In genomic region chr6:114783083-114783482, GRCh38 we compare ENCODE assay signal across 22 cellular contexts.
DNase-seq lines count a peak whose midpoint lies in the region; ATAC-seq, FAIRE-seq and TF ChIP-seq lines count a peak whose summit lies in the region.
"Had no signal": no experiment of that assay in that cellular context is flagged by ENCODE, and none has a peak within 500 bp of the region (broad histone marks: within the 10 kb centered on the region; RNA-seq: fewer than 3 reads in every experiment).

No MANE protein-coding gene starts in this region.

- DNase-seq in RPMI7951 (ENCODE audit: low read depth) (peak; percentile 20), epithelial cell of esophagus (ENCODE audit: low read depth) (peak; percentile 49), urothelium cell line (ENCODE audit: low spot score) (peak; percentile 4), NCI-H187 treated with DMSO at 0.1 percent for 48 hours (lab: John Stamatoyannopoulos, UW) (no peak), NCI-H345 (lab: John Stamatoyannopoulos, UW) (no peak), left lobe of liver (ENCODE audit: low spot score) (no peak)
- DNase-seq: activated B cell treated with CpG ODN at 0.5 μM for 24 hours; activated naive CD4-positive, alpha-beta T cell treated with Interleukin-2 at 50 U/mL for 16 hours; adrenal gland; effector memory CD4-positive, alpha-beta T cell; esophagus squamous epithelium; mesenchymal stem cell; MG63; NCI-H1417; NCI-H446 treated with DMSO at 0.1 percent for 48 hours; Right ventricle myocardium superior; stimulated activated CD4-positive, alpha-beta T cell treated with anti-CD3 and anti-CD28 coated beads, Interleukin-2, amount 100 ng/mL, for 24 hours had no signal

- CTCF ChIA-PET in HEK293 (lab: Yijun Ruan, JAX), result interaction anchor here (0.6 to 1.4 kb wide), 3 partner anchors 19 to 765 kb away, joined by 3 to 6 read pairs (median 4); no protein-coding TSS in a partner anchor

- no peaks in the 10 kb centered on the region for H3K36me3 ChIP-seq in HEK293 (ENCODE audit: control insufficient read depth in 2 of 2, insufficient read depth in 1 of 2, low read length in 2 of 2)
- H3K36me3 ChIP-seq: adrenal gland, esophagus squamous epithelium, MG63, neural progenitor cell, right atrium auricular region had no signal

- no peak overlapping the region for H3K4me3 ChIP-seq in HEK293 (ENCODE audit: low read depth, low read length)
- no peak overlapping the region for H3K4me3 ChIP-seq in epithelial cell of esophagus (ENCODE audit: low read length)
- H3K4me3 ChIP-seq: adrenal gland, esophagus squamous epithelium, MG63, neural progenitor cell, right atrium auricular region had no signal

- FAIRE-seq in urothelium cell line (lab: Jason Lieb, UNC), result no peak
- FAIRE-seq: D721Med had no signal

- no peak overlapping the region for H3K27ac ChIP-seq in HEK293 (ENCODE audit: extremely low read depth, low read depth, low read length)
- H3K27ac ChIP-seq: adrenal gland, esophagus squamous epithelium, neural progenitor cell, parathyroid adenoma, right atrium auricular region had no signal

- H3K9me3 ChIP-seq in HEK293 (ENCODE audit: control insufficient read depth, insufficient read depth, low read depth, low read length), result no peaks in the 10 kb centered on the region
- H3K9me3 ChIP-seq: adrenal gland had no signal

- no peaks in the 10 kb centered on the region for H3K4me1 ChIP-seq in HEK293 (ENCODE audit: control insufficient read depth, insufficient read depth, low read length)
- H3K4me1 ChIP-seq: adrenal gland, neural progenitor cell, parathyroid adenoma, right atrium auricular region had no signal

- TF ChIP-seq CTCF in HEK293 (tag by site-specific recombination; IDR thresholded peaks at IDR 0.05), result no peak
- TF ChIP-seq CTCF in epithelial cell of esophagus (IDR thresholded peaks at IDR 0.05; ENCODE audit: insufficient read depth, low read depth, low read length, missing control alignments), result no peak

- ATAC-seq in left lobe of liver, result no peak

- POLR2A ChIA-PET in HEK293 (lab: Yijun Ruan, JAX), result no interaction called here

TF ChIP-seq in HEK293, 187 proteins besides CTCF, POLR2A, EP300 and RAD21:
- TF ChIP-seq OVOL3 (tag by site-specific recombination; IDR thresholded peaks at IDR 0.05) (no peak), SETDB1 (IDR thresholded peaks at IDR 0.05; ENCODE audit: insufficient read length, low read length) (peak; percentile 66), ZSCAN16 (tag by site-specific recombination; IDR thresholded peaks at IDR 0.05) (no peak), OSR2 (tag by site-specific recombination; IDR thresholded peaks at IDR 0.05) (no peak), ZNF48 (tag by site-specific recombination; IDR thresholded peaks at IDR 0.05) (no peak), ZNF677 (tag by site-specific recombination; IDR thresholded peaks at IDR 0.05) (no peak), ZNF843 (tag by site-specific recombination; IDR thresholded peaks at IDR 0.05) (no peak), ZNF776 (tag by site-specific recombination; IDR thresholded peaks at IDR 0.05; ENCODE audit: borderline replicate concordance) (no peak), ZNF555 (tag by site-specific recombination; conservative IDR thresholded peaks at IDR 0.05) (0 out of 2 replicates have a peak, but pooled peaks have one; percentile 2), ZNF544 (tag by site-specific recombination; IDR thresholded peaks at IDR 0.05) (no peak), KLF17 (tag by site-specific recombination; IDR thresholded peaks at IDR 0.05) (no peak)

Comparison
In these comparisons a context has a peak if more than half of its experiments do, and no peak if none do; other contexts are left out.
1. DNase-seq: peak in RPMI7951 (single experiment), epithelial cell of esophagus (single experiment) and urothelium cell line (single experiment); none in NCI-H187 treated with DMSO at 0.1 percent for 48 hours (single experiment), NCI-H345 (single experiment) and left lobe of liver (single experiment).